8 cellular contexts compared by ENCODE assay signal in the genomic region with DNA sequence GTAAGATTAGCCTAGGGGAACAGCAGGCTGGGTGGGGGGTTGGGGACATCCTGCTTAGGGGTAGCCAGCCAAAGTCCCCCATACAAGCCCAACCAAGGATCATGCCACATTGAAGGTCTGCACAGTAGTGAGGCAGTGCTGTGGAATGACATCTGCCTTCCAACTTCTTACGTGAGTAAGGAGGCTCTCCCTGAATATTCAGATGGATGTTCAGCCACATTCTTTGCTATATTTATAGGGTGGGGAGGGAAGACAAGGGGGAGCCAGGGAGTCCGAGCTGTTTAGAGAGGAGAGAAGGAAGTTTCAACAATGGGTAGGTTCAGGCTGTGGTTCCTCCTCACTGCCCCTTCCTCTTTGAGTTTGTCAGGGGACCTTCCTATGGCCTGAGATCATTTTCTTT. TPM values are rescaled to one million over a fixed set of nuclear protein-coding genes. Genes with fewer than 3 reads are reported as not detected.
DNase-seq lines count a peak whose midpoint lies in the region; ATAC-seq and TF ChIP-seq lines count a peak whose summit lies in the region.

No MANE protein-coding gene starts in this region.

- H3K27ac ChIP-seq in esophagus (ENCODE audit: low read depth in 2 of 2, low read length in 1 of 2), result peak overlapping the region; percentile 47 to 67
- H3K27ac ChIP-seq in rectal smooth muscle tissue (ENCODE audit: low read depth, low read length), result peak overlapping the region; percentile 10

- 40 to 59% methylated on average over 2 of the region's 2 CpGs for WGBS in esophagus, 2 donors

- H3K4me3 ChIP-seq in esophagus (ENCODE audit: low read depth in 1 of 2, low read length in 2 of 2) (no peak overlapping the region), rectal smooth muscle tissue (ENCODE audit: low read length) (no peak overlapping the region)

- H3K9ac ChIP-seq in rectal smooth muscle tissue (ENCODE audit: low read length), result no peak overlapping the region

- DNase-seq in GM04504 (ENCODE audit: low read depth), result peak; percentile 30
- DNase-seq in OCI-M1 (lab: John Stamatoyannopoulos, UW), result peak; percentile 35
- DNase-seq in NCI-H1694 (lab: John Stamatoyannopoulos, UW), result no peak
- no peak for DNase-seq in cerebellum (ENCODE audit: low spot score)
- no peak for DNase-seq in GM10266 (ENCODE audit: extremely low spot score)

- H3K9me3 ChIP-seq in esophagus (ENCODE audit: control insufficient read depth in 2 of 2, insufficient read depth in 1 of 2, low read depth in 1 of 2, low read length in 1 of 2), result no peaks in the 10 kb centered on the region

- H3K4me1 ChIP-seq in esophagus (ENCODE audit: control insufficient read depth in 2 of 2, insufficient read depth in 2 of 2, low read length in 1 of 2), result peaks cover 2% of the 10 kb centered on the region in 2 donors
- H3K4me1 ChIP-seq in rectal smooth muscle tissue (ENCODE audit: control insufficient read depth, insufficient read depth, low read length), result peaks cover 8% of the 10 kb centered on the region

- ATAC-seq in GM21825 (IDR thresholded peaks at IDR 0.05; ENCODE audit: unreplicated experiment), result no peak

- no peaks in the 10 kb centered on the region for H3K36me3 ChIP-seq in esophagus (ENCODE audit: control insufficient read depth in 2 of 2, insufficient read depth in 2 of 2, low read length in 1 of 2)
- no peaks in the 10 kb centered on the region for H3K36me3 ChIP-seq in rectal smooth muscle tissue (ENCODE audit: control insufficient read depth, insufficient read depth, low read length)

- no peaks in the 10 kb centered on the region for H3K27me3 ChIP-seq in esophagus (ENCODE audit: control insufficient read depth in 1 of 2, insufficient read depth in 2 of 2, low read length in 2 of 2)
- H3K27me3 ChIP-seq in rectal smooth muscle tissue (ENCODE audit: control insufficient read depth, insufficient read depth, low read length), result no peaks in the 10 kb centered on the region

- TF ChIP-seq CTCF in GM10266 (IDR thresholded peaks at IDR 0.05; ENCODE audit: control insufficient read depth, insufficient read depth, low read depth, missing control alignments), result no peak

RNA-seq across cellular contexts. Expression of gene MSN, which starts 29.7 kb away (rescaled TPM):
- 10 to 100 TPM; 32.9 to 50.4 TPM for polyA plus RNA-seq in esophagus
- total RNA-seq in cerebellum, result 33.2 TPM

Comparison
In these comparisons a context has a peak if more than half of its experiments do, and no peak if none do; other contexts are left out.
1. DNase-seq: peak in GM04504 (single experiment) and OCI-M1 (single experiment); none in NCI-H1694 (single experiment), cerebellum (single experiment) and GM10266 (single experiment).